29 cellular contexts compared by ENCODE assay signal in the genomic region with DNA sequence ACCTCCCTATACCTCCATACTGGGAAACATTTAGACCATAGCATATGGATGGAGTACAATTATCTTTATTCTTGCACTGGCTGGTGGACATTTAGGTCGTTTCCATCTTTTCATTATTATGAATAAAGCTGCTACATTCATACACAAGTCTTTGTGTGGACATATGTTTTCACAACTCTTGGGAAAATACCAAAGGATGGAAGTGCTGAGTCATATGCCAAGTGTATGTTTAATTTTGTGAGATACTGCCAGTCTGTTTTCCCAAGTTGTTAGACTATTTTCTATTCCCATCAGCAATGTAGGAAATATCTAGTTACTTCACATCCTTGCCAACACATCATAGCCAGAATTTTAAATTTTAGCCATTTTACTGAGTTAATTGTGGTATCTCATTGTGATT.
DNase-seq lines count a peak whose midpoint lies in the region; ATAC-seq and TF ChIP-seq lines count a peak whose summit lies in the region.
"Had no signal": no experiment of that assay in that cellular context is flagged by ENCODE, and none has a peak within 500 bp of the region (broad histone marks: within the 10 kb centered on the region; RNA-seq: fewer than 3 reads in every experiment).

No MANE protein-coding gene starts in this region.

- H3K9me3 ChIP-seq in smooth muscle cell (replicated peaks; ENCODE audit: low read depth), result no peaks in the 10 kb centered on the region
- H3K9me3 ChIP-seq: ascending aorta, transverse colon had no signal

- H3K27me3 ChIP-seq in smooth muscle cell (ENCODE audit: low read depth), result no peaks in the 10 kb centered on the region
- H3K27me3 ChIP-seq: ascending aorta, cardiac muscle cell, transverse colon had no signal

- peak; percentile 66 for DNase-seq in G401 (ENCODE audit: low spot score)
- DNase-seq in NCI-H460 (ENCODE audit: extremely low read depth, low read depth), result peak; percentile 76
- peak; percentile 50 for DNase-seq in fibroblast of gingiva (ENCODE audit: low read depth)
- DNase-seq in smooth muscle cell (lab: John Stamatoyannopoulos, UW; ENCODE audit: unreplicated experiment), result no peak
- no peak for DNase-seq in SKM-1 (lab: John Stamatoyannopoulos, UW; ENCODE audit: unreplicated experiment)
- DNase-seq: activated CD4-positive, alpha-beta T cell treated with anti-CD3 and anti-CD28 coated beads for 48 hours; activated effector memory CD4-positive, alpha-beta T cell treated with anti-CD3 and anti-CD28 coated beads, Interleukin-2, amount 50 U/mL, for 16 hours; activated naive CD8-positive, alpha-beta T cell treated with anti-CD3 and anti-CD28 coated beads for 36 hours; activated T-cell treated with anti-CD3 and anti-CD28 coated beads, Interleukin-2, amount 50 U/mL, for 1 hour; COR-L47; cortex of kidney; effector memory CD8-positive, alpha-beta T cell; erythroblast; GOT3; kidney glomerular epithelial cell; midbrain; naive thymus-derived CD8-positive, alpha-beta T cell; NCI-H1417; NCI-H2029 treated with DMSO at 0.1 percent for 48 hours; NCI-H69; SHP77 treated with DMSO at 0.1 percent for 48 hours; stimulated activated CD4-positive, alpha-beta T cell treated with anti-CD3 and anti-CD28 coated beads, Interleukin-4, amount 100 ng/mL, for 4 hours; transverse colon had no signal

- TF ChIP-seq CTCF in smooth muscle cell (IDR thresholded peaks at IDR 0.05; ENCODE audit: borderline replicate concordance, insufficient read depth, poor library complexity, severe bottlenecking), result no peak

- H3K9ac ChIP-seq in smooth muscle cell (ENCODE audit: low read depth), result no peak overlapping the region

- no peak overlapping the region for H3K4me2 ChIP-seq in smooth muscle cell

- no peak overlapping the region for H3K27ac ChIP-seq in smooth muscle cell (ENCODE audit: low read depth)
- H3K27ac ChIP-seq: ascending aorta, cardiac muscle cell, transverse colon, VCaP had no signal

- in situ Hi-C loops in G401 (cut with HindIII; ENCODE audit: low sequenced_read_pairs), result no loop called here

- H3K4me3 ChIP-seq in smooth muscle cell, result no peak overlapping the region
- H3K4me3 ChIP-seq: ascending aorta, cardiac muscle cell, transverse colon had no signal

- H3F3A ChIP-seq in smooth muscle cell (ENCODE audit: low read depth), result no peaks in the 10 kb centered on the region

- H4K20me1 ChIP-seq in smooth muscle cell (ENCODE audit: low read depth), result no peaks in the 10 kb centered on the region

- ATAC-seq in GM18870 (IDR thresholded peaks at IDR 0.05; ENCODE audit: unreplicated experiment) (no peak), HG03097 (IDR thresholded peaks at IDR 0.05; ENCODE audit: low FRiP score, unreplicated experiment) (no peak)
- ATAC-seq: effector memory CD8-positive, alpha-beta T cell; naive thymus-derived CD8-positive, alpha-beta T cell; sciatic nerve had no signal

- no peaks in the 10 kb centered on the region for H3K79me2 ChIP-seq in smooth muscle cell (ENCODE audit: low read depth)

- H2AFZ ChIP-seq in smooth muscle cell (ENCODE audit: low read depth), result peak overlapping the region; percentile 11

- no peaks in the 10 kb centered on the region for H3K4me1 ChIP-seq in smooth muscle cell (ENCODE audit: low read depth)
- H3K4me1 ChIP-seq: ascending aorta, transverse colon had no signal

- 87% methylated on average over 1 of the region's 1 CpG for WGBS in smooth muscle cell (ENCODE audit: low lambda C conversion rate)

- no peaks in the 10 kb centered on the region for H3K36me3 ChIP-seq in smooth muscle cell (ENCODE audit: low read depth)
- H3K36me3 ChIP-seq: ascending aorta, cardiac muscle cell, transverse colon had no signal

Comparison
In these comparisons a context has a peak if more than half of its experiments do, and no peak if none do; other contexts are left out.
1. DNase-seq: peak in G401 (single experiment), NCI-H460 (single experiment) and fibroblast of gingiva (single experiment); none in smooth muscle cell (single experiment) and SKM-1 (single experiment).